Comparison of ENCODE assay signal across 10 cellular contexts in the genomic region with DNA sequence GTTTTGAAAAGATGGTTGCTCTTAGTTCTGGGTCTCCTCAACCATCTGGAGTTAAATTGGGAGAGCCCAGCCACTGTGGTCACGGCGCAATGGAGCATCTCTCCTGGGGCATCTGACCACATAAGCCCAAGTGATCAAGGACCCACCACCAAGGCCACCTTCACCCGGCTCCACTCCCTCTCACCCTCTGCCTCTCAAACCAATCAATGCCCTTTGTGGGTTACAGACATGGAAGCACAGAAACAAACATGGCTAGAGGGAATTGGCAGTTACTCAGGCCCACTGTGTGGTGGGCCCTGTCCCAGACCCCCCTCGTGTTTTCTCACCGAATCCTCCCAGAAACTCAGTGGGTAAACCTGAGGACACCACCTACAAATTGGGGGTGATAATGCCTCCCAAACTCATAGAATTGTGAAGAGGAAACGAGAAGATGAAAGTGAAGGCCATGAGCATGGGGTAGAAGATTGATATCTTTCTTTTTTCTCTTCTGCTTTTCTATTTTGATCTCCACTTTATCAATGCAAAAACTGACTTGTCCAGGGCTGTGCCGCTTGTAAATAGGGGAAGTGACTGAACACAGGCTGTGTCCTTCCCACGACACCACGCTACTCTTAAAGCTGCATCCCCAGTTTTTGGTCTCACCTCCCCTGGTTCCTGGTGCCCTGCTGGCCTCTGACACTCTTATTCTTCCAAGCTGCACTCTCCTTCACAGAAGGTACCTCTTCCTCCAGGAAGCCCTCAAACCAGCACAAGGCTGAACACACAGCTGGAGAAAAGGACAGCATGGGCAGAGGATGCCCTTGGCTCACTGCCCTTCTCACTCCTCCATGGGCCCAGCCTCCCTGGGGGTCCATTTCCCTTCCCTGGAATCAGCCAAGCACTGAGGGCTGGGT. TPM values are rescaled to one million over a fixed set of nuclear protein-coding genes. Genes with fewer than 3 reads are reported as not detected.
DNase-seq lines count a peak whose midpoint lies in the region; ATAC-seq lines count a peak whose summit lies in the region.
"Had no signal": no experiment of that assay in that cellular context is flagged by ENCODE, and none has a peak within 500 bp of the region (broad histone marks: within the 10 kb centered on the region; RNA-seq: fewer than 3 reads in every experiment).

No MANE protein-coding gene starts in this region.

- intact Hi-C loops in sciatic nerve (cut with DNase I), result no loop called here

- DNase-seq in OCI-M1 (lab: John Stamatoyannopoulos, UW) (peak; percentile 88), sciatic nerve (ENCODE audit: low spot score) (no peak), DMS 273 (lab: John Stamatoyannopoulos, UW; ENCODE audit: unreplicated experiment) (no peak), EL (no peak), AG08396 (ENCODE audit: low spot score) (no peak), foreskin melanocyte (no peak)
- DNase-seq: effector memory CD4-positive, alpha-beta T cell; T-helper 9 cell had no signal

- peak; percentile 78 for ATAC-seq in GM18907 (IDR thresholded peaks at IDR 0.05; ENCODE audit: unreplicated experiment)
- peak; percentile 92 for ATAC-seq in HG02938 (IDR thresholded peaks at IDR 0.05; ENCODE audit: unreplicated experiment)
- ATAC-seq in sciatic nerve, result peak; percentile 49

RNA-seq across cellular contexts. Expression of a gene that starts 52.0 kb away (rescaled TPM):
- 9.6 TPM for total RNA-seq in sciatic nerve
